In the genomic region with DNA sequence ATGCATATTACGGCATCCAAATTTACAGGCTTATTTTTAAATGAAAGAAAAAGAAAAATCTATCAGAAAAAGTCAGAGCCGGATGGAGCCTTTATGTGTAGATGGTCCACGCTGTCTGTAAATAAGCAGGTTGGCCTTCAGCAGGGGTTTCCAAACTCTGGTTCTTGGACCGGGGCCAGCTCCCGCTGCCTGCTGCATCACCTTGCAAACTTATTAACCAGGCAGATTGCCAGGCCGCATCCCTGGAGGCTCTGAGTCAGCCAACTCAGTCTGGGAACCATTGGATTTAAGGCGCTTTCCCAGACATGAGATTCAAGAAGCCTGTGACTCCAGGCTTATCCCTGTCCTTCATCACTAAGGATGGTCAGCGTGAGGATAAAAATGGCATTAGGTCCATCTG, we compare ENCODE assay signal across 1 cellular context.
TF ChIP-seq lines count a peak whose summit lies in the region.

No MANE protein-coding gene starts in this region.

TF ChIP-seq in HEK293, 187 proteins besides CTCF, POLR2A, EP300 and RAD21 (continued from another document and continues in another):
- TF ChIP-seq, protein P1, sequence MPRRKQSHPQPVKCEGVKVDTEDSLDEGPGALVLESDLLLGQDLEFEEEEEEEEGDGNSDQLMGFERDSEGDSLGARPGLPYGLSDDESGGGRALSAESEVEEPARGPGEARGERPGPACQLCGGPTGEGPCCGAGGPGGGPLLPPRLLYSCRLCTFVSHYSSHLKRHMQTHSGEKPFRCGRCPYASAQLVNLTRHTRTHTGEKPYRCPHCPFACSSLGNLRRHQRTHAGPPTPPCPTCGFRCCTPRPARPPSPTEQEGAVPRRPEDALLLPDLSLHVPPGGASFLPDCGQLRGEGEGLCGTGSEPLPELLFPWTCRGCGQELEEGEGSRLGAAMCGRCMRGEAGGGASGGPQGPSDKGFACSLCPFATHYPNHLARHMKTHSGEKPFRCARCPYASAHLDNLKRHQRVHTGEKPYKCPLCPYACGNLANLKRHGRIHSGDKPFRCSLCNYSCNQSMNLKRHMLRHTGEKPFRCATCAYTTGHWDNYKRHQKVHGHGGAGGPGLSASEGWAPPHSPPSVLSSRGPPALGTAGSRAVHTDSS (tag by site-specific recombination; IDR thresholded peaks at IDR 0.05): no peak
- no peak for TF ChIP-seq ZNF423 (tag by site-specific recombination; IDR thresholded peaks at IDR 0.05)
- TF ChIP-seq ZNF768 (tag by site-specific recombination; IDR thresholded peaks at IDR 0.05): no peak
- no peak for TF ChIP-seq ZNF610 (tag by site-specific recombination; IDR thresholded peaks at IDR 0.05; ENCODE audit: borderline replicate concordance)
- TF ChIP-seq, protein P2, sequence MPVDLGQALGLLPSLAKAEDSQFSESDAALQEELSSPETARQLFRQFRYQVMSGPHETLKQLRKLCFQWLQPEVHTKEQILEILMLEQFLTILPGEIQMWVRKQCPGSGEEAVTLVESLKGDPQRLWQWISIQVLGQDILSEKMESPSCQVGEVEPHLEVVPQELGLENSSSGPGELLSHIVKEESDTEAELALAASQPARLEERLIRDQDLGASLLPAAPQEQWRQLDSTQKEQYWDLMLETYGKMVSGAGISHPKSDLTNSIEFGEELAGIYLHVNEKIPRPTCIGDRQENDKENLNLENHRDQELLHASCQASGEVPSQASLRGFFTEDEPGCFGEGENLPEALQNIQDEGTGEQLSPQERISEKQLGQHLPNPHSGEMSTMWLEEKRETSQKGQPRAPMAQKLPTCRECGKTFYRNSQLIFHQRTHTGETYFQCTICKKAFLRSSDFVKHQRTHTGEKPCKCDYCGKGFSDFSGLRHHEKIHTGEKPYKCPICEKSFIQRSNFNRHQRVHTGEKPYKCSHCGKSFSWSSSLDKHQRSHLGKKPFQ (tag by site-specific recombination; IDR thresholded peaks at IDR 0.05): no peak
- TF ChIP-seq ZNF292 (tag by site-specific recombination; IDR thresholded peaks at IDR 0.05; ENCODE audit: borderline replicate concordance, low read depth): no peak
- TF ChIP-seq ZNF701 (tag by site-specific recombination; IDR thresholded peaks at IDR 0.05): no peak
- TF ChIP-seq ZBTB7A (tag by site-specific recombination; IDR thresholded peaks at IDR 0.05; ENCODE audit: low read depth): no peak
- peak; percentile 93 for TF ChIP-seq ZNF660 (tag by site-specific recombination; IDR thresholded peaks at IDR 0.05)
- 0 out of 2 replicates have a peak, but pooled peaks have one; percentile 25 for TF ChIP-seq GLIS1 (tag by site-specific recombination; IDR thresholded peaks at IDR 0.05)
- no peak for TF ChIP-seq SP3 (tag by site-specific recombination; IDR thresholded peaks at IDR 0.05)
- TF ChIP-seq SCRT2 (tag by site-specific recombination; IDR thresholded peaks at IDR 0.05): no peak
- no peak; the same call in 1 of the 2 replicates for TF ChIP-seq ZNF335 (tag by site-specific recombination; conservative IDR thresholded peaks at IDR 0.05)
- no peak for TF ChIP-seq GLI2 (tag by site-specific recombination; IDR thresholded peaks at IDR 0.05; ENCODE audit: borderline replicate concordance, low read depth)
- TF ChIP-seq, protein P3, sequence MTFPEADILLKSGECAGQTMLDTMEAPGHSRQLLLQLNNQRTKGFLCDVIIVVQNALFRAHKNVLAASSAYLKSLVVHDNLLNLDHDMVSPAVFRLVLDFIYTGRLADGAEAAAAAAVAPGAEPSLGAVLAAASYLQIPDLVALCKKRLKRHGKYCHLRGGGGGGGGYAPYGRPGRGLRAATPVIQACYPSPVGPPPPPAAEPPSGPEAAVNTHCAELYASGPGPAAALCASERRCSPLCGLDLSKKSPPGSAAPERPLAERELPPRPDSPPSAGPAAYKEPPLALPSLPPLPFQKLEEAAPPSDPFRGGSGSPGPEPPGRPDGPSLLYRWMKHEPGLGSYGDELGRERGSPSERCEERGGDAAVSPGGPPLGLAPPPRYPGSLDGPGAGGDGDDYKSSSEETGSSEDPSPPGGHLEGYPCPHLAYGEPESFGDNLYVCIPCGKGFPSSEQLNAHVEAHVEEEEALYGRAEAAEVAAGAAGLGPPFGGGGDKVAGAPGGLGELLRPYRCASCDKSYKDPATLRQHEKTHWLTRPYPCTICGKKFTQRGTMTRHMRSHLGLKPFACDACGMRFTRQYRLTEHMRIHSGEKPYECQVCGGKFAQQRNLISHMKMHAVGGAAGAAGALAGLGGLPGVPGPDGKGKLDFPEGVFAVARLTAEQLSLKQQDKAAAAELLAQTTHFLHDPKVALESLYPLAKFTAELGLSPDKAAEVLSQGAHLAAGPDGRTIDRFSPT (tag by site-specific recombination; IDR thresholded peaks at IDR 0.05): no peak
- TF ChIP-seq WT1 (tag by site-specific recombination; IDR thresholded peaks at IDR 0.05): no peak
- TF ChIP-seq ZNF266 (tag by site-specific recombination; IDR thresholded peaks at IDR 0.05; ENCODE audit: low read depth): no peak
- TF ChIP-seq ZXDB (tag by site-specific recombination; IDR thresholded peaks at IDR 0.05): no peak
- no peak for TF ChIP-seq ZNF221 (tag by site-specific recombination; IDR thresholded peaks at IDR 0.05; ENCODE audit: borderline replicate concordance)
- no peak for TF ChIP-seq GLI4 (tag by site-specific recombination; IDR thresholded peaks at IDR 0.05)
- no peak for TF ChIP-seq KLF1 (tag by site-specific recombination; IDR thresholded peaks at IDR 0.05)
- no peak for TF ChIP-seq ZSCAN23 (tag by site-specific recombination; IDR thresholded peaks at IDR 0.05)
- TF ChIP-seq, protein P4, sequence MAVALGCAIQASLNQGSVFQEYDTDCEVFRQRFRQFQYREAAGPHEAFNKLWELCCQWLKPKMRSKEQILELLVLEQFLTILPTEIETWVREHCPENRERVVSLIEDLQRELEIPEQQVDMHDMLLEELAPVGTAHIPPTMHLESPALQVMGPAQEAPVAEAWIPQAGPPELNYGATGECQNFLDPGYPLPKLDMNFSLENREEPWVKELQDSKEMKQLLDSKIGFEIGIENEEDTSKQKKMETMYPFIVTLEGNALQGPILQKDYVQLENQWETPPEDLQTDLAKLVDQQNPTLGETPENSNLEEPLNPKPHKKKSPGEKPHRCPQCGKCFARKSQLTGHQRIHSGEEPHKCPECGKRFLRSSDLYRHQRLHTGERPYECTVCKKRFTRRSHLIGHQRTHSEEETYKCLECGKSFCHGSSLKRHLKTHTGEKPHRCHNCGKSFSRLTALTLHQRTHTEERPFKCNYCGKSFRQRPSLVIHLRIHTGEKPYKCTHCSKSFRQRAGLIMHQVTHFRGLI (tag by site-specific recombination; IDR thresholded peaks at IDR 0.05): peak; percentile 82
- TF ChIP-seq ZNF677 (tag by site-specific recombination; IDR thresholded peaks at IDR 0.05): no peak
- TF ChIP-seq ZNF792 (tag by site-specific recombination; IDR thresholded peaks at IDR 0.05): no peak
- no peak for TF ChIP-seq KLF7 (tag by site-specific recombination; IDR thresholded peaks at IDR 0.05; ENCODE audit: borderline replicate concordance)
- no peak for TF ChIP-seq ZNF747 (tag by site-specific recombination; IDR thresholded peaks at IDR 0.05)
- TF ChIP-seq KLF8 (tag by site-specific recombination; IDR thresholded peaks at IDR 0.05): no peak
- no peak for TF ChIP-seq TRIM28 (IDR thresholded peaks at IDR 0.05; ENCODE audit: borderline replicate concordance, low read length)
- no peak for TF ChIP-seq ZNF785 (tag by site-specific recombination; IDR thresholded peaks at IDR 0.05)
- TF ChIP-seq, protein P5, sequence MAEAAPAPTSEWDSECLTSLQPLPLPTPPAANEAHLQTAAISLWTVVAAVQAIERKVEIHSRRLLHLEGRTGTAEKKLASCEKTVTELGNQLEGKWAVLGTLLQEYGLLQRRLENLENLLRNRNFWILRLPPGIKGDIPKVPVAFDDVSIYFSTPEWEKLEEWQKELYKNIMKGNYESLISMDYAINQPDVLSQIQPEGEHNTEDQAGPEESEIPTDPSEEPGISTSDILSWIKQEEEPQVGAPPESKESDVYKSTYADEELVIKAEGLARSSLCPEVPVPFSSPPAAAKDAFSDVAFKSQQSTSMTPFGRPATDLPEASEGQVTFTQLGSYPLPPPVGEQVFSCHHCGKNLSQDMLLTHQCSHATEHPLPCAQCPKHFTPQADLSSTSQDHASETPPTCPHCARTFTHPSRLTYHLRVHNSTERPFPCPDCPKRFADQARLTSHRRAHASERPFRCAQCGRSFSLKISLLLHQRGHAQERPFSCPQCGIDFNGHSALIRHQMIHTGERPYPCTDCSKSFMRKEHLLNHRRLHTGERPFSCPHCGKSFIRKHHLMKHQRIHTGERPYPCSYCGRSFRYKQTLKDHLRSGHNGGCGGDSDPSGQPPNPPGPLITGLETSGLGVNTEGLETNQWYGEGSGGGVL (tag by site-specific recombination; IDR thresholded peaks at IDR 0.05): no peak
- no peak for TF ChIP-seq ZNF501 (tag by site-specific recombination; IDR thresholded peaks at IDR 0.05)
- TF ChIP-seq ZNF623 (tag by site-specific recombination; IDR thresholded peaks at IDR 0.05): no peak
- no peak for TF ChIP-seq ZNF658 (tag by site-specific recombination; IDR thresholded peaks at IDR 0.05)
- TF ChIP-seq ZFP3 (tag by site-specific recombination; IDR thresholded peaks at IDR 0.05; ENCODE audit: low read depth): no peak
- peak; percentile 68 for TF ChIP-seq ZBTB17 (tag by site-specific recombination; IDR thresholded peaks at IDR 0.05)
- no peak for TF ChIP-seq ZNF571 (tag by site-specific recombination; IDR thresholded peaks at IDR 0.05)
- TF ChIP-seq, protein P6, sequence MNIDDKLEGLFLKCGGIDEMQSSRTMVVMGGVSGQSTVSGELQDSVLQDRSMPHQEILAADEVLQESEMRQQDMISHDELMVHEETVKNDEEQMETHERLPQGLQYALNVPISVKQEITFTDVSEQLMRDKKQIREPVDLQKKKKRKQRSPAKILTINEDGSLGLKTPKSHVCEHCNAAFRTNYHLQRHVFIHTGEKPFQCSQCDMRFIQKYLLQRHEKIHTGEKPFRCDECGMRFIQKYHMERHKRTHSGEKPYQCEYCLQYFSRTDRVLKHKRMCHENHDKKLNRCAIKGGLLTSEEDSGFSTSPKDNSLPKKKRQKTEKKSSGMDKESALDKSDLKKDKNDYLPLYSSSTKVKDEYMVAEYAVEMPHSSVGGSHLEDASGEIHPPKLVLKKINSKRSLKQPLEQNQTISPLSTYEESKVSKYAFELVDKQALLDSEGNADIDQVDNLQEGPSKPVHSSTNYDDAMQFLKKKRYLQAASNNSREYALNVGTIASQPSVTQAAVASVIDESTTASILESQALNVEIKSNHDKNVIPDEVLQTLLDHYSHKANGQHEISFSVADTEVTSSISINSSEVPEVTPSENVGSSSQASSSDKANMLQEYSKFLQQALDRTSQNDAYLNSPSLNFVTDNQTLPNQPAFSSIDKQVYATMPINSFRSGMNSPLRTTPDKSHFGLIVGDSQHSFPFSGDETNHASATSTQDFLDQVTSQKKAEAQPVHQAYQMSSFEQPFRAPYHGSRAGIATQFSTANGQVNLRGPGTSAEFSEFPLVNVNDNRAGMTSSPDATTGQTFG (tag by site-specific recombination; IDR thresholded peaks at IDR 0.05; ENCODE audit: borderline replicate concordance): no peak
- TF ChIP-seq ZNF521 (tag by site-specific recombination; IDR thresholded peaks at IDR 0.05): no peak
- 0 out of 2 replicates have a peak, but pooled peaks have one; percentile 30 for TF ChIP-seq ZEB2 (tag by site-specific recombination; IDR thresholded peaks at IDR 0.05)
- no peak for TF ChIP-seq ZNF354C (tag by site-specific recombination; IDR thresholded peaks at IDR 0.05; ENCODE audit: borderline replicate concordance, low read depth)
- no peak for TF ChIP-seq ZNF114 (tag by site-specific recombination; IDR thresholded peaks at IDR 0.05)
- TF ChIP-seq, protein P7, sequence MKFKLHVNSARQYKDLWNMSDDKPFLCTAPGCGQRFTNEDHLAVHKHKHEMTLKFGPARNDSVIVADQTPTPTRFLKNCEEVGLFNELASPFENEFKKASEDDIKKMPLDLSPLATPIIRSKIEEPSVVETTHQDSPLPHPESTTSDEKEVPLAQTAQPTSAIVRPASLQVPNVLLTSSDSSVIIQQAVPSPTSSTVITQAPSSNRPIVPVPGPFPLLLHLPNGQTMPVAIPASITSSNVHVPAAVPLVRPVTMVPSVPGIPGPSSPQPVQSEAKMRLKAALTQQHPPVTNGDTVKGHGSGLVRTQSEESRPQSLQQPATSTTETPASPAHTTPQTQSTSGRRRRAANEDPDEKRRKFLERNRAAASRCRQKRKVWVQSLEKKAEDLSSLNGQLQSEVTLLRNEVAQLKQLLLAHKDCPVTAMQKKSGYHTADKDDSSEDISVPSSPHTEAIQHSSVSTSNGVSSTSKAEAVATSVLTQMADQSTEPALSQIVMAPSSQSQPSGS (tag by site-specific recombination; IDR thresholded peaks at IDR 0.05; ENCODE audit: low read depth): no peak
- no peak for TF ChIP-seq MZF1 (tag by site-specific recombination; IDR thresholded peaks at IDR 0.05; ENCODE audit: borderline replicate concordance)
- TF ChIP-seq, protein P8, sequence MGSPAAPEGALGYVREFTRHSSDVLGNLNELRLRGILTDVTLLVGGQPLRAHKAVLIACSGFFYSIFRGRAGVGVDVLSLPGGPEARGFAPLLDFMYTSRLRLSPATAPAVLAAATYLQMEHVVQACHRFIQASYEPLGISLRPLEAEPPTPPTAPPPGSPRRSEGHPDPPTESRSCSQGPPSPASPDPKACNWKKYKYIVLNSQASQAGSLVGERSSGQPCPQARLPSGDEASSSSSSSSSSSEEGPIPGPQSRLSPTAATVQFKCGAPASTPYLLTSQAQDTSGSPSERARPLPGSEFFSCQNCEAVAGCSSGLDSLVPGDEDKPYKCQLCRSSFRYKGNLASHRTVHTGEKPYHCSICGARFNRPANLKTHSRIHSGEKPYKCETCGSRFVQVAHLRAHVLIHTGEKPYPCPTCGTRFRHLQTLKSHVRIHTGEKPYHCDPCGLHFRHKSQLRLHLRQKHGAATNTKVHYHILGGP (tag by site-specific recombination; IDR thresholded peaks at IDR 0.05): no peak
- TF ChIP-seq, protein P9, sequence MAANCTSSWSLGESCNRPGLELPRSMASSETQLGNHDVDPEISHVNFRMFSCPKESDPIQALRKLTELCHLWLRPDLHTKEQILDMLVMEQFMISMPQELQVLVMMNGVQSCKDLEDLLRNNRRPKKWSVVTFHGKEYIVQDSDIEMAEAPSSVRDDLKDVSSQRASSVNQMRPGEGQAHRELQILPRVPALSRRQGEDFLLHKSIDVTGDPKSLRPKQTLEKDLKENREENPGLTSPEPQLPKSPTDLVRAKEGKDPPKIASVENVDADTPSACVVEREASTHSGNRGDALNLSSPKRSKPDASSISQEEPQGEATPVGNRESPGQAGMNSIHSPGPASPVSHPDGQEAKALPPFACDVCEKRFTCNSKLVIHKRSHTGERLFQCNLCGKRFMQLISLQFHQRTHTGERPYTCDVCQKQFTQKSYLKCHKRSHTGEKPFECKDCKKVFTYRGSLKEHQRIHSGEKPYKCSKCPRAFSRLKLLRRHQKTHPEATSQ (tag by site-specific recombination; IDR thresholded peaks at IDR 0.05): no peak
- no peak for TF ChIP-seq ZNF585B (tag by site-specific recombination; IDR thresholded peaks at IDR 0.05)
- TF ChIP-seq ZNF223 (tag by site-specific recombination; IDR thresholded peaks at IDR 0.05): no peak
- no peak for TF ChIP-seq ZNF510 (tag by site-specific recombination; IDR thresholded peaks at IDR 0.05; ENCODE audit: insufficient replicate concordance)
- TF ChIP-seq GFI1B (tag by site-specific recombination; IDR thresholded peaks at IDR 0.05): no peak
- TF ChIP-seq, protein P10, sequence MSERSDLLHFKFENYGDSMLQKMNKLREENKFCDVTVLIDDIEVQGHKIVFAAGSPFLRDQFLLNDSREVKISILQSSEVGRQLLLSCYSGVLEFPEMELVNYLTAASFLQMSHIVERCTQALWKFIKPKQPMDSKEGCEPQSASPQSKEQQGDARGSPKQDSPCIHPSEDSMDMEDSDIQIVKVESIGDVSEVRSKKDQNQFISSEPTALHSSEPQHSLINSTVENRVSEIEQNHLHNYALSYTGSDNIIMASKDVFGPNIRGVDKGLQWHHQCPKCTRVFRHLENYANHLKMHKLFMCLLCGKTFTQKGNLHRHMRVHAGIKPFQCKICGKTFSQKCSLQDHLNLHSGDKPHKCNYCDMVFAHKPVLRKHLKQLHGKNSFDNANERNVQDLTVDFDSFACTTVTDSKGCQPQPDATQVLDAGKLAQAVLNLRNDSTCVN (tag by site-specific recombination; optimal IDR thresholded peaks at IDR 0.05): no peak
